In the genomic region with DNA sequence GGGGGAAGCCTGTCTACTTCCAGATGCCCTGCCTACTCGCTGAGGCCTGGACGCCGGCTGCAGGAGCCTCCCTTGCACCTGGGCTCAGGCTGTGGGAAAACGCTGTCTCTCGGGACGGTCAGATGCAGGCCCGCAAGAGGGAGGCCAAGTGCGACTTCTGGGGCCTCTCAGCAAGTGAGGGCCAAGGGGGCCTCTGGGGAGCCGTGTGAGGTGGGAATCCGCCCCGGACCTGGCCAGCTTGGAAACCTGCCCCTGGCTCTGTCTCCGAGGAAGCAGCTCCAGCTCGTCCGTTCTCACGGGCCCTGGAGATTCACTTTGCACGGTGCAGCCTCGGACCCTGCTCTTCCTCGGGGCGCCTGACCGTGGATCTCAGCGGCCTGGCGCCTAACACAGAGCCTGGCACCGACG, we compare ENCODE assay signal across 1 cellular context.
TF ChIP-seq lines count a peak whose summit lies in the region.

No MANE protein-coding gene starts in this region.

TF ChIP-seq in HCT116, 20 proteins besides CTCF, POLR2A, EP300 and RAD21 (continued from another document):
- TF ChIP-seq, protein P1, sequence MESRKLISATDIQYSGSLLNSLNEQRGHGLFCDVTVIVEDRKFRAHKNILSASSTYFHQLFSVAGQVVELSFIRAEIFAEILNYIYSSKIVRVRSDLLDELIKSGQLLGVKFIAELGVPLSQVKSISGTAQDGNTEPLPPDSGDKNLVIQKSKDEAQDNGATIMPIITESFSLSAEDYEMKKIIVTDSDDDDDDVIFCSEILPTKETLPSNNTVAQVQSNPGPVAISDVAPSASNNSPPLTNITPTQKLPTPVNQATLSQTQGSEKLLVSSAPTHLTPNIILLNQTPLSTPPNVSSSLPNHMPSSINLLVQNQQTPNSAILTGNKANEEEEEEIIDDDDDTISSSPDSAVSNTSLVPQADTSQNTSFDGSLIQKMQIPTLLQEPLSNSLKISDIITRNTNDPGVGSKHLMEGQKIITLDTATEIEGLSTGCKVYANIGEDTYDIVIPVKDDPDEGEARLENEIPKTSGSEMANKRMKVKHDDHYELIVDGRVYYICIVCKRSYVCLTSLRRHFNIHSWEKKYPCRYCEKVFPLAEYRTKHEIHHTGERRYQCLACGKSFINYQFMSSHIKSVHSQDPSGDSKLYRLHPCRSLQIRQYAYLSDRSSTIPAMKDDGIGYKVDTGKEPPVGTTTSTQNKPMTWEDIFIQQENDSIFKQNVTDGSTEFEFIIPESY (IDR thresholded peaks at IDR 0.05; ENCODE audit: extremely low read depth, insufficient replicate concordance, low read length) = no peak
- TF ChIP-seq SRF (IDR thresholded peaks at IDR 0.05; ENCODE audit: low read depth) (no peak), CBX3 (IDR thresholded peaks at IDR 0.05; ENCODE audit: low read depth) (no peak), CEBPB (IDR thresholded peaks at IDR 0.05; ENCODE audit: low read depth) (no peak), TCF7L2 (IDR thresholded peaks at IDR 0.05; ENCODE audit: borderline replicate concordance, extremely low read depth, insufficient read depth, insufficient read length) (no peak), POLR2AphosphoS5 (IDR thresholded peaks at IDR 0.05; ENCODE audit: low read depth, low read length) (no peak), SIN3A (IDR thresholded peaks at IDR 0.05; ENCODE audit: low read depth) (no peak), YY1 (IDR thresholded peaks at IDR 0.05; ENCODE audit: extremely low read depth, insufficient replicate concordance, low read depth, low read length) (no peak)
- TF ChIP-seq, protein P2, sequence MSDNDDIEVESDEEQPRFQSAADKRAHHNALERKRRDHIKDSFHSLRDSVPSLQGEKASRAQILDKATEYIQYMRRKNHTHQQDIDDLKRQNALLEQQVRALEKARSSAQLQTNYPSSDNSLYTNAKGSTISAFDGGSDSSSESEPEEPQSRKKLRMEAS (IDR thresholded peaks at IDR 0.05) = no peak
